9 cellular contexts compared by ENCODE assay signal in genomic region chr12:103542078-103542477, GRCh38. TPM values are rescaled to one million over a fixed set of nuclear protein-coding genes. Genes with fewer than 3 reads are reported as not detected.
"Had no signal": no experiment of that assay in that cellular context is flagged by ENCODE, and none has a peak within 500 bp of the region (broad histone marks: within the 10 kb centered on the region; RNA-seq: fewer than 3 reads in every experiment).

No MANE protein-coding gene starts in this region.

- ATAC-seq: HCT116, K562 had no signal

- H3K4me1 ChIP-seq: HAP-1 had no signal

- H3K36me3 ChIP-seq: HAP-1 had no signal

- H3K27ac Mint-ChIP-seq: HFFc6 had no signal

- H3K4me3 ChIP-seq: HAP-1, K562 had no signal

- H3K9me3 ChIP-seq: HAP-1 had no signal

- H3K9me3 Mint-ChIP-seq: HFFc6 had no signal

- DNase-seq: GOT3, H7, HFFc6, IMR-90 had no signal

- H3K4me3 Mint-ChIP-seq: HFFc6 had no signal

RNA-seq across cellular contexts. Expression of gene STAB2, which starts 45.0 kb away (rescaled TPM):
- total RNA-seq: H4, H7, HFFc6, IMR-90, K562 had no signal
- polyA plus RNA-seq: IMR-90 had no signal

RNA-seq across cellular contexts. Expression of gene C12orf42, which starts 46.3 kb away (rescaled TPM):
- total RNA-seq: H4, H7, HFFc6, HT-29, IMR-90, K562 had no signal
- polyA plus RNA-seq: IMR-90, K562 had no signal
